ENCODE assay signal across 8 cellular contexts in the genomic region with DNA sequence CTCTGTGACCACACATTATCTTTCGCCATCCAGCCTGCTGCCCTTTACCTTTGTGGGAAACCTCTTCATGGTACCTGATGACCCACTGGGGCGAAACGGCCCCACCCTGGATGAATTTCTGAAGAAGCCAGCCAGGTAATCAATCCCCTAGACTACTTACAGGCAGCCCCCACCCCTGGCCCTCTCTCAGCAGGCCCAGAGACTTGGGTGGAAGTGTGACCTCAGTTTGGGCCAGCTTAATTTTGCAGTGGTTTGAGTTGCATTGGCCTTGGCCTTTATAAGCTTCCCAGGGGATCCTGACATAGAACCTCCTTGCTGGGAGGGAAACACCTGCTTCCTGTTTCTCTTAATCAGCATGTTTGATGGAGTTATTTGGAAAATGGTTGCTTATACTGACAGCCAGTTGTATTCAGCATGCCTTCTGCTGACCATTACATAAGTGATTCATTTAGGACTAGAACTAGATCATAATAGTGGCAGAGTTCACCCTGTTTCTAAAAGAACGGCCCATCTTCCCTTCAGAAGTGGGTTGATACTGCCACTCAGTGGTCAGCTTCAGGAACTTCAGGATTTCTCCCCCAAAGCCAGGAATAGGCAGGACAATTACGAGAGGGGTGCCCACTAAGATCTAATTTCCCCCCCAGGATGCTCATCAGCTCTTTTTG. TPM values are rescaled to one million over a fixed set of nuclear protein-coding genes. Genes with fewer than 3 reads are reported as not detected.
DNase-seq lines count a peak whose midpoint lies in the region; ATAC-seq and TF ChIP-seq lines count a peak whose summit lies in the region.

No MANE protein-coding gene starts in this region.

- no peak overlapping the region for H3K9ac ChIP-seq in neural cell (ENCODE audit: low read length)

- H3K27ac Mint-ChIP-seq in activated CD4-positive, alpha-beta memory T cell treated with anti-CD3 and anti-CD28 coated beads, Interleukin-2, amount 10 ng/mL, durations not matched to agents 7 days and 5 days = peak overlapping the region; percentile 79

- no peak for ATAC-seq in HG03342 (IDR thresholded peaks at IDR 0.05; ENCODE audit: unreplicated experiment)
- ATAC-seq in HG03039 (IDR thresholded peaks at IDR 0.05; ENCODE audit: unreplicated experiment) = no peak

- POLR2A ChIA-PET in HEK293T (lab: Yijun Ruan, JAX) = interaction anchor here (0.9 to 1.8 kb wide), 9 partner anchors 13 to 194 kb away, joined by 3 to 8 read pairs (median 4); partner anchors contain the start of genes DHRS1, NOP9 and TINF2
- POLR2A ChIA-PET in activated CD4-positive, alpha-beta memory T cell treated with anti-CD3 and anti-CD28 coated beads, Interleukin-2, amount 10 ng/mL, durations not matched to agents 7 days and 5 days (lab: Charles Lee) = interaction anchor here (0.8 to 10.0 kb wide), 12 partner anchors 47 to 322 kb away, joined by 3 to 221 read pairs (median 4); partner anchors contain the start of genes ADCY4, DCAF11, IRF9 and NRL

- no peaks in the 10 kb centered on the region for H3F3A ChIP-seq in neural cell (ENCODE audit: insufficient read depth, low read length, poor library complexity, severe bottlenecking)

- H2AFZ ChIP-seq in neural cell (ENCODE audit: low read depth, low read length) = no peak overlapping the region

- H3K9me3 ChIP-seq in neural cell (ENCODE audit: low read length) = no peaks in the 10 kb centered on the region

- H3K79me2 ChIP-seq in neural cell (replicated peaks; ENCODE audit: insufficient read depth, low read length) = peaks cover 6% of the 10 kb centered on the region

- TF ChIP-seq RAD21 in neural cell (conservative IDR thresholded peaks at IDR 0.05) = peak; percentile 91

- peaks cover 5% of the 10 kb centered on the region for H3K36me3 ChIP-seq in neural cell (ENCODE audit: insufficient read depth, low read length)

- H3K27me3 ChIP-seq in neural cell (ENCODE audit: insufficient read depth, low read depth, low read length) = no peaks in the 10 kb centered on the region

- peaks cover 71% of the 10 kb centered on the region for H3K4me1 Mint-ChIP-seq in activated CD4-positive, alpha-beta memory T cell treated with anti-CD3 and anti-CD28 coated beads, Interleukin-2, amount 10 ng/mL, durations not matched to agents 7 days and 5 days

- TF ChIP-seq CTCF in fibroblast of mammary gland (conservative IDR thresholded peaks at IDR 0.05; ENCODE audit: control insufficient read depth, insufficient read depth, low read depth, low read length) (peak; percentile 85), neural cell (IDR thresholded peaks at IDR 0.05; ENCODE audit: poor library complexity, severe bottlenecking) (peak; percentile 95)

- H3K27ac ChIP-seq in neural cell (ENCODE audit: low read length) = no peak overlapping the region

- H3K4me3 ChIP-seq in fibroblast of mammary gland (ENCODE audit: control insufficient read depth, low read depth, low read length) = no peak overlapping the region
- H3K4me3 ChIP-seq in neural cell (ENCODE audit: low read length) = no peak overlapping the region

- CTCF ChIA-PET in HEK293T (lab: Yijun Ruan, JAX) = interaction anchor here (0.5 to 3.5 kb wide), 19 partner anchors 14 to 323 kb away, joined by 3 to 25 read pairs (median 4); partner anchors contain the start of genes CIDEB and RIPK3
- CTCF ChIA-PET in activated CD4-positive, alpha-beta memory T cell treated with anti-CD3 and anti-CD28 coated beads, Interleukin-2, amount 10 ng/mL, durations not matched to agents 7 days and 5 days (lab: Charles Lee) = interaction anchor here (0.5 to 10.2 kb wide), 24 partner anchors 11 to 257 kb away, joined by 3 to 169 read pairs (median 5); partner anchors contain the start of genes ADCY4, CIDEB, LTB4R2 and MDP1

- no peaks in the 10 kb centered on the region for H3K9me2 ChIP-seq in neural cell (ENCODE audit: insufficient read depth, low read length)

- no peaks in the 10 kb centered on the region for H3K27me3 Mint-ChIP-seq in activated CD4-positive, alpha-beta memory T cell treated with anti-CD3 and anti-CD28 coated beads, Interleukin-2, amount 10 ng/mL, durations not matched to agents 7 days and 5 days

- H3K4me3 Mint-ChIP-seq in activated CD4-positive, alpha-beta memory T cell treated with anti-CD3 and anti-CD28 coated beads, Interleukin-2, amount 10 ng/mL, durations not matched to agents 7 days and 5 days = no peak overlapping the region

- no peak overlapping the region for H3K4me2 ChIP-seq in neural cell (ENCODE audit: low read length)

- TF ChIP-seq EP300 in neural cell (conservative IDR thresholded peaks at IDR 0.05; ENCODE audit: poor library complexity, severe bottlenecking) = no peak

- peaks cover 82% of the 10 kb centered on the region for H3K36me3 Mint-ChIP-seq in activated CD4-positive, alpha-beta memory T cell treated with anti-CD3 and anti-CD28 coated beads, Interleukin-2, amount 10 ng/mL, durations not matched to agents 7 days and 5 days (ENCODE audit: low read depth)

- no peaks in the 10 kb centered on the region for H4K20me1 ChIP-seq in neural cell (ENCODE audit: insufficient read depth)

- no peaks in the 10 kb centered on the region for H3K9me3 Mint-ChIP-seq in activated CD4-positive, alpha-beta memory T cell treated with anti-CD3 and anti-CD28 coated beads, Interleukin-2, amount 10 ng/mL, durations not matched to agents 7 days and 5 days

- DNase-seq in Daoy (ENCODE audit: low read depth) = peak; percentile 72
- DNase-seq in HEK293T (ENCODE audit: extremely low spot score) = peak; percentile 65
- DNase-seq in NCI-H345 (lab: John Stamatoyannopoulos, UW) = peak; percentile 56
- DNase-seq in activated CD4-positive, alpha-beta memory T cell treated with anti-CD3 and anti-CD28 coated beads, Interleukin-2, amount 10 ng/mL, durations not matched to agents 7 days and 5 days = peak; percentile 54
- DNase-seq in fibroblast of mammary gland (ENCODE audit: low read depth) = peak; percentile 92

TF ChIP-seq in HEK293T, 16 proteins besides CTCF, POLR2A, EP300 and RAD21:
- no peak for TF ChIP-seq FOXM1 (IDR thresholded peaks at IDR 0.05; ENCODE audit: borderline replicate concordance)
- no peak for TF ChIP-seq ZNF384 (IDR thresholded peaks at IDR 0.05)
- no peak for TF ChIP-seq SUZ12 (IDR thresholded peaks at IDR 0.05)
- TF ChIP-seq SP1 (IDR thresholded peaks at IDR 0.05) = no peak
- TF ChIP-seq HDGF (IDR thresholded peaks at IDR 0.05; ENCODE audit: borderline replicate concordance) = no peak

TF ChIP-seq in neural cell, 6 proteins besides CTCF, POLR2A, EP300 and RAD21:
- TF ChIP-seq SMC3 (conservative IDR thresholded peaks at IDR 0.05; ENCODE audit: poor library complexity) (peak; percentile 88), EZH2 (IDR thresholded peaks at IDR 0.05; ENCODE audit: borderline replicate concordance, insufficient read depth, low read length, poor library complexity, severe bottlenecking) (no peak)
TF ChIP-seq in neural cell: peak in this region for 1.

RNA-seq across cellular contexts. Expression of gene SDR39U1, which starts 6.1 kb away (rescaled TPM):
- total RNA-seq in Daoy (2014; rRNA removed; shearing (Covaris generic)) = 9.3 and 10.0 TPM in 2 replicates
- 10 to 100 TPM; 38.5 to 41.6 TPM for total RNA-seq in activated CD4-positive, alpha-beta memory T cell treated with anti-CD3 and anti-CD28 coated beads, Interleukin-2, amount 10 ng/mL, durations not matched to agents 7 days and 5 days
- polyA plus RNA-seq in neural cell = 142 and 173 TPM in 2 replicates
- 47.0 and 53.6 TPM in 2 replicates for polyA minus RNA-seq in neural cell

RNA-seq across cellular contexts. Expression of gene KHNYN, which starts 6.7 kb away (rescaled TPM):
- 22.4 and 29.4 TPM in 2 replicates for total RNA-seq in Daoy (2014; rRNA removed; shearing (Covaris generic))
- total RNA-seq in activated CD4-positive, alpha-beta memory T cell treated with anti-CD3 and anti-CD28 coated beads, Interleukin-2, amount 10 ng/mL, durations not matched to agents 7 days and 5 days = 10 to 100 TPM; 96.0 to 99.5 TPM
- polyA plus RNA-seq in neural cell = 0.53 and 0.92 TPM in 2 replicates
- polyA minus RNA-seq in neural cell = 0.73 and 1.0 TPM in 2 replicates

RNA-seq across cellular contexts. Expression of gene CBLN3, which starts 7.0 kb away (rescaled TPM):
- not detected in 2 replicates for total RNA-seq in Daoy (2014; rRNA removed; shearing (Covaris generic))
- 1 to 10 TPM; 8.6 to 9.5 TPM for total RNA-seq in activated CD4-positive, alpha-beta memory T cell treated with anti-CD3 and anti-CD28 coated beads, Interleukin-2, amount 10 ng/mL, durations not matched to agents 7 days and 5 days
- not detected in 2 replicates for polyA plus RNA-seq in neural cell
- polyA minus RNA-seq in neural cell = not detected in 2 replicates

RNA-seq across cellular contexts. Expression of gene NYNRIN, which starts 37.7 kb away (rescaled TPM):
- 0.33 and 0.57 TPM in 2 replicates for total RNA-seq in Daoy (2014; rRNA removed; shearing (Covaris generic))
- under 1 TPM; 0.18 TPM for total RNA-seq in activated CD4-positive, alpha-beta memory T cell treated with anti-CD3 and anti-CD28 coated beads, Interleukin-2, amount 10 ng/mL, durations not matched to agents 7 days and 5 days
- polyA plus RNA-seq in neural cell = 5.7 and 9.1 TPM in 2 replicates
- 17.2 and 18.0 TPM in 2 replicates for polyA minus RNA-seq in neural cell
